Comparison of ENCODE assay signal across 14 cellular contexts in the genomic region with DNA sequence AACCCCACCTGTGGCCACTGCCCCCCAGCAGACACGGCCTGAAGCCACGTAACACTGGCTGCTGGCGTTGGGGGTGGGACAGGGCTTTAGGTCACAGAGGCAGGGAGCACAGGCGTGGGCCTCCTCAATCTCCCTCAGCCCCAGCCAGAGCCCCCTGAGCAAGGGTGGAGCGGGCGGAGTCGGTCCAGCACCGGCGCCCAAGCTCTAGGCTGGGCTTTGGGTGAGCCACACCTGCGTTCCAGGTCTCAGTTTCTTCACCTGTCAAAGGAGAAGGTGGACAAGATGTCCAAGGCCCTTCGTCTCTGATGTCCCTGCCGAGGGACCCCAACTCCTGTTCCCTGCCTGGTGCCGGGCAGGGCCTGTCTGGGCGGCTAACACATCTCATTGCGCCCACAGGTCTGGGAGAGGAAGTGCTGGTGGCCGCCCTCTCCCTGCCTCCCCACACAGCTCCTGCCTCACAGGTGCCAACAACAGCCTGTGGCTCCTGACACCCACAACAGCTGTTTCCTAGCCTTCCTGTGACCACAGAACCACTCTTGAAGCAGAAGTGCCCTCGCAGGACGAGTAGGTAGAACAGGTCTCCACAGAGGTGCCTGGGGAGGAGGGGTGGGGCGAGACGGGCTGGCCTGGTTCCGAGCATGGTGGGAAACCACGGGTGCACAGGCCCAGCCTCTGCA. TPM values are rescaled to one million over a fixed set of nuclear protein-coding genes. Genes with fewer than 3 reads are reported as not detected.
DNase-seq lines count a peak whose midpoint lies in the region; ATAC-seq, FAIRE-seq and TF ChIP-seq lines count a peak whose summit lies in the region.
"Had no signal": no experiment of that assay in that cellular context is flagged by ENCODE, and none has a peak within 500 bp of the region (broad histone marks: within the 10 kb centered on the region; RNA-seq: fewer than 3 reads in every experiment).

No MANE protein-coding gene starts in this region.

- H3K4me1 ChIP-seq in DND-41 (ENCODE audit: insufficient read depth, low read length) (no peaks in the 10 kb centered on the region), prostate gland (replicated peaks) (no peaks in the 10 kb centered on the region), SJCRH30 (no peaks in the 10 kb centered on the region)
- H3K4me1 ChIP-seq: tibial artery had no signal

- CTCF ChIA-PET in activated CD4-positive, alpha-beta memory T cell treated with anti-CD3 and anti-CD28 coated beads for 36 hours (lab: Charles Lee) = interaction anchor here (3.0 kb wide), 1 partner anchor 32 kb away, joined by 12 read pairs; no protein-coding TSS in a partner anchor

- no peak overlapping the region for H3K4me2 ChIP-seq in DND-41 (ENCODE audit: insufficient read depth, low read length)

- no peak for TF ChIP-seq CTCF in DND-41 (IDR thresholded peaks at IDR 0.05; ENCODE audit: borderline replicate concordance, extremely low read depth, low read length, poor library complexity, severe bottlenecking)
- no peak for TF ChIP-seq CTCF in prostate gland (IDR thresholded peaks at IDR 0.05)

- no peaks in the 10 kb centered on the region for H3K79me2 ChIP-seq in DND-41 (ENCODE audit: insufficient read depth, low read length)

- WGBS in prostate gland = 83% methylated on average over 21 of the region's 22 CpGs

- H2AFZ ChIP-seq in DND-41 (ENCODE audit: low read depth, low read length) = no peak overlapping the region

- no peak for FAIRE-seq in frontal cortex (lab: Jason Lieb, UNC)
- FAIRE-seq: islet of Langerhans had no signal

- H4K20me1 ChIP-seq in DND-41 (ENCODE audit: insufficient read depth, low read length) = no peaks in the 10 kb centered on the region; the same call in 1 of the 2 replicates

- DNase-seq in DND-41 (peak; percentile 32), memory B cell (ENCODE audit: low spot score in 2 of 2) (peak; percentile 52 to 65), prostate gland (ENCODE audit: low spot score) (no peak), frontal cortex (ENCODE audit: low spot score in 2 of 2) (no peak), SJCRH30 (no peak)
- DNase-seq in activated CD4-positive, alpha-beta memory T cell treated with anti-CD3 and anti-CD28 coated beads for 36 hours = peak; percentile 29
- DNase-seq: NCI-H1417 treated with DMSO at 0.1 percent for 48 hours, tibial artery, WERI-Rb-1 had no signal

- H3K9me3 ChIP-seq in DND-41 (ENCODE audit: insufficient read depth, low read length, severe bottlenecking) = peaks cover 3% of the 10 kb centered on the region
- H3K9me3 ChIP-seq in prostate gland = no peaks in the 10 kb centered on the region
- H3K9me3 ChIP-seq in SJCRH30 (replicated peaks) = peaks cover 8% of the 10 kb centered on the region

- peaks cover 31% of the 10 kb centered on the region for H3K36me3 Mint-ChIP-seq in activated CD4-positive, alpha-beta memory T cell treated with anti-CD3 and anti-CD28 coated beads for 36 hours
- peaks cover 14% of the 10 kb centered on the region for H3K36me3 Mint-ChIP-seq in memory B cell

- peaks cover 15% of the 10 kb centered on the region for H3K9me3 Mint-ChIP-seq in activated CD4-positive, alpha-beta memory T cell treated with anti-CD3 and anti-CD28 coated beads for 36 hours
- peaks cover 6% of the 10 kb centered on the region for H3K9me3 Mint-ChIP-seq in memory B cell

- no peak overlapping the region for H3K27ac Mint-ChIP-seq in activated CD4-positive, alpha-beta memory T cell treated with anti-CD3 and anti-CD28 coated beads for 36 hours
- H3K27ac Mint-ChIP-seq in memory B cell = peak overlapping the region; percentile 83

- no peak overlapping the region for H3K4me3 Mint-ChIP-seq in activated CD4-positive, alpha-beta memory T cell treated with anti-CD3 and anti-CD28 coated beads for 36 hours
- H3K4me3 Mint-ChIP-seq in memory B cell = peak overlapping the region; percentile 56

- intact Hi-C loops in activated CD4-positive, alpha-beta memory T cell treated with anti-CD3 and anti-CD28 coated beads for 36 hours (cut with micrococcal nuclease) = no loop called here
- intact Hi-C loops in prostate gland (cut with DNase I) = no loop called here

- POLR2A ChIA-PET in activated CD4-positive, alpha-beta memory T cell treated with anti-CD3 and anti-CD28 coated beads for 36 hours (lab: Charles Lee) = no interaction called here

- H3K36me3 ChIP-seq in DND-41 (ENCODE audit: insufficient read depth, low read length) = no peaks in the 10 kb centered on the region
- H3K36me3 ChIP-seq in prostate gland = no peaks in the 10 kb centered on the region
- H3K36me3 ChIP-seq in SJCRH30 = no peaks in the 10 kb centered on the region
- H3K36me3 ChIP-seq: WERI-Rb-1 had no signal

- no peak for TF ChIP-seq POLR2A in prostate gland (IDR thresholded peaks at IDR 0.05)

- H3K4me1 Mint-ChIP-seq in activated CD4-positive, alpha-beta memory T cell treated with anti-CD3 and anti-CD28 coated beads for 36 hours (ENCODE audit: low read depth) = peaks cover 20% of the 10 kb centered on the region
- peaks cover 20% of the 10 kb centered on the region for H3K4me1 Mint-ChIP-seq in memory B cell

- H3K27me3 ChIP-seq in DND-41 (ENCODE audit: insufficient read depth, low read length, poor library complexity) = no peaks in the 10 kb centered on the region
- no peaks in the 10 kb centered on the region for H3K27me3 ChIP-seq in prostate gland (replicated peaks; ENCODE audit: insufficient read depth)
- H3K27me3 ChIP-seq in SJCRH30 = no peaks in the 10 kb centered on the region
- H3K27me3 ChIP-seq: tibial artery had no signal

- H3K27me3 Mint-ChIP-seq in activated CD4-positive, alpha-beta memory T cell treated with anti-CD3 and anti-CD28 coated beads for 36 hours = no peaks in the 10 kb centered on the region
- no peaks in the 10 kb centered on the region for H3K27me3 Mint-ChIP-seq in memory B cell

- H3K27ac ChIP-seq in DND-41 (ENCODE audit: low read length) (no peak overlapping the region), prostate gland (no peak overlapping the region), SJCRH30 (no peak overlapping the region)
- H3K27ac ChIP-seq: tibial artery, WERI-Rb-1 had no signal

- ATAC-seq in DND-41 (ENCODE audit: insufficient read depth, low read depth) (peak; percentile 71), GM19324 (IDR thresholded peaks at IDR 0.05; ENCODE audit: low FRiP score, unreplicated experiment) (peak; percentile 52), memory B cell (ENCODE audit: low read depth) (peak; percentile 98)
- ATAC-seq: Panc1 had no signal

- no peak overlapping the region for H3K9ac ChIP-seq in DND-41 (ENCODE audit: low read depth, low read length)

- H3K4me3 ChIP-seq in DND-41 (ENCODE audit: low read depth in 1 of 2, low read length in 2 of 2) (no peak overlapping the region), prostate gland (no peak overlapping the region), SJCRH30 (no peak overlapping the region)
- H3K4me3 ChIP-seq: tibial artery had no signal

RNA-seq across cellular contexts. Expression of gene FAM83G, which starts 12.0 kb away (rescaled TPM):
- total RNA-seq in activated CD4-positive, alpha-beta memory T cell treated with anti-CD3 and anti-CD28 coated beads for 36 hours = 10 to 100 TPM; 12.6 to 14.3 TPM
- total RNA-seq in prostate gland = 1 to 10 TPM; 7.3 to 9.5 TPM
- total RNA-seq in frontal cortex = 0.41 TPM
- total RNA-seq in SJCRH30 (2014; rRNA removed; shearing (Covaris generic)) = 2.1 TPM in 2 replicates

RNA-seq across cellular contexts. Expression of gene SLC5A10, which starts 40.6 kb away (rescaled TPM):
- total RNA-seq in activated CD4-positive, alpha-beta memory T cell treated with anti-CD3 and anti-CD28 coated beads for 36 hours = not detected
- total RNA-seq in prostate gland (not detected), frontal cortex (not detected)
- total RNA-seq in SJCRH30 (2014; rRNA removed; shearing (Covaris generic)) = not detected in 2 replicates
- total RNA-seq: epithelial cell of proximal tubule, osteoblast had no signal

RNA-seq across cellular contexts. Expression of gene GRAP, which starts 54.2 kb away (rescaled TPM):
- 1 to 10 TPM; 9.6 to 9.9 TPM for total RNA-seq in activated CD4-positive, alpha-beta memory T cell treated with anti-CD3 and anti-CD28 coated beads for 36 hours
- total RNA-seq in prostate gland = 10 to 100 TPM in 1 of 2 donors, under 1 TPM in 1; 0.27 to 11.1 TPM
- 1.6 TPM for total RNA-seq in frontal cortex
- total RNA-seq in SJCRH30 (2014; rRNA removed; shearing (Covaris generic)) = 0.63 and 0.69 TPM in 2 replicates
- total RNA-seq: osteoblast had no signal

Comparison
In these comparisons a context has a peak if more than half of its experiments do, and no peak if none do; other contexts are left out.
1. DNase-seq: peak in DND-41 (single experiment), activated CD4-positive, alpha-beta memory T cell treated with anti-CD3 and anti-CD28 coated beads for 36 hours (single experiment) and memory B cell (2 of 2); none in prostate gland (single experiment), frontal cortex (0 of 2) and SJCRH30 (0 of 2).
2. Peak in every context shown above with its lines, with median percentiles within 50 percentile points of each other: ATAC-seq.